Comparison of ENCODE assay signal across 8 cellular contexts in the genomic region with DNA sequence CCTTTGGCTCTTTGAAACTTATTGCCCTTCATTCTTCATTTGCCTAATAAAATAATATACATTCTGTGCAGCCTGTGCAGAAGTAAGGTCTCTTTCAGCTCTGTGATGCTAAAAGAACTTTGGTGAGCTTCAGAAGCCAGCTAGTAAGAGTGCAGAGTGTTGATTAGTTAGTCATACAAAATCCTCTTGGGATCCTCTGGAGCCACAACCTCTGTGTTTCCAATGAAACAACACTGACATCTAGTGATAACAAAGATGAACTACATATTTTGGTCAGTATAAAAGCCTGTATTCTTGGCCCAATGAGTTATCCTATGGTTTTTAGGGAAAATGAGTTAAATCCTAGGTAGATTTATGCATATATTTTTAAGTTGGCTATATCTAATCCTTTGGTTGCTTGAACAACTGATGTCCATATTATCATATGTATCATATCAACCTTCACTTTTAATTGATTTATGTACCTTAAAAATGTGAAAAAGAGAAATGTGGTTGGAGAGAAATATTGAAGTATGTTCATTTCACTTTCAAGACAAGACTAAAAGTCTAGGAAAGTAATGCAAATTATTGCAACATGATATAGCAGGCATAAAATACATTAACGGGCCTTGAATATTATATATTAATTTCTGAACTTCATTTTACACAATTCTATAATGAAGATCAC.
DNase-seq lines count a peak whose midpoint lies in the region; ATAC-seq, FAIRE-seq and TF ChIP-seq lines count a peak whose summit lies in the region.

No MANE protein-coding gene starts in this region.

- H2AFZ ChIP-seq in keratinocyte (ENCODE audit: control insufficient read depth, low read length): no peak overlapping the region

- H3K27me3 ChIP-seq in keratinocyte (ENCODE audit: control insufficient read depth, extremely low read depth, insufficient read depth, low read length) (no peaks in the 10 kb centered on the region), upper lobe of right lung (no peaks in the 10 kb centered on the region)

- H3K79me2 ChIP-seq in keratinocyte (ENCODE audit: control insufficient read depth, insufficient read depth, low read length): no peaks in the 10 kb centered on the region

- no peaks in the 10 kb centered on the region for H3K4me1 Mint-ChIP-seq in MCF 10A (ENCODE audit: insufficient read depth, unreplicated experiment)

- no peaks in the 10 kb centered on the region for H3K36me3 Mint-ChIP-seq in MCF 10A (ENCODE audit: insufficient read depth, unreplicated experiment)

- no peak overlapping the region for H3K9ac ChIP-seq in keratinocyte (ENCODE audit: control insufficient read depth, extremely low read depth, insufficient read depth, low read length)

- no peaks in the 10 kb centered on the region for H3K27me3 Mint-ChIP-seq in MCF 10A (ENCODE audit: insufficient read depth, unreplicated experiment)

- CTCF ChIA-PET in MCF 10A (lab: Yijun Ruan, JAX): interaction anchor here (0.6 to 2.9 kb wide), 13 partner anchors 9 to 1006 kb away, joined by 3 to 9 read pairs (median 3); no protein-coding TSS in a partner anchor

- no peak overlapping the region for H3K4me3 Mint-ChIP-seq in MCF 10A (ENCODE audit: unreplicated experiment)

- no peak overlapping the region for H3K4me2 ChIP-seq in keratinocyte (ENCODE audit: control insufficient read depth, extremely low read depth, insufficient read depth, low read depth, low read length)

- BruUV-seq in MCF 10A (replicated peaks; lab: Mats Ljungman, UMichigan): no TSS peak

- H3K27ac ChIP-seq in keratinocyte (ENCODE audit: control insufficient read depth, insufficient read depth, low read length) (no peak overlapping the region), upper lobe of right lung (no peak overlapping the region)

- no peaks in the 10 kb centered on the region for H4K20me1 ChIP-seq in keratinocyte (ENCODE audit: control insufficient read depth, extremely low read depth, insufficient read depth, low read length)

- H3K4me1 ChIP-seq in keratinocyte (ENCODE audit: control insufficient read depth, extremely low read depth, insufficient read depth, low read length) (no peaks in the 10 kb centered on the region), upper lobe of right lung (no peaks in the 10 kb centered on the region)

- H3K27ac Mint-ChIP-seq in MCF 10A (ENCODE audit: low read depth, unreplicated experiment): no peak overlapping the region

- ATAC-seq in GM19328 (IDR thresholded peaks at IDR 0.05; ENCODE audit: unreplicated experiment) (peak; percentile 64), HG03432 (IDR thresholded peaks at IDR 0.05; ENCODE audit: unreplicated experiment) (peak; percentile 84), upper lobe of right lung (peak; percentile 91), GM19023 (IDR thresholded peaks at IDR 0.05; ENCODE audit: unreplicated experiment) (no peak)

- no peaks in the 10 kb centered on the region for H3K9me1 ChIP-seq in keratinocyte (ENCODE audit: control insufficient read depth, extremely low read depth, insufficient read depth, low read length)

- DNase-seq in DMS 273 (lab: John Stamatoyannopoulos, UW; ENCODE audit: unreplicated experiment) (peak; percentile 76), NCI-H460 (ENCODE audit: extremely low read depth, low read depth) (peak; percentile 73), MCF 10A (ENCODE audit: unreplicated experiment) (peak; percentile 66), keratinocyte (ENCODE audit: low read depth, low spot score) (peak; percentile 1), upper lobe of right lung (no peak)

- H3K9me3 Mint-ChIP-seq in MCF 10A (ENCODE audit: unreplicated experiment): no peaks in the 10 kb centered on the region

- intact Hi-C loops in MCF 10A (cut with micrococcal nuclease) (loop anchor here (1.0 to 5.0 kb wide), 4 partner anchors 43 to 1301 kb away; no protein-coding TSS in a partner anchor), upper lobe of right lung (cut with DNase I) (no loop called here)

- dilution Hi-C loops in keratinocyte (cut with MboI; ENCODE audit: extremely low pct_ligation_motif_present, low sequenced_read_pairs): no loop called here

- H3K36me3 ChIP-seq in keratinocyte (ENCODE audit: control insufficient read depth in 2 of 2, extremely low read depth in 1 of 2, insufficient read depth in 2 of 2, low read length in 2 of 2) (no peaks in the 10 kb centered on the region), upper lobe of right lung (no peaks in the 10 kb centered on the region)

- no peaks in the 10 kb centered on the region for H3K9me3 ChIP-seq in keratinocyte (ENCODE audit: control insufficient read depth, low read depth, low read length)
- H3K9me3 ChIP-seq in upper lobe of right lung: no peaks in the 10 kb centered on the region

- no peak for FAIRE-seq in keratinocyte (lab: Jason Lieb, UNC)

- peak; percentile 79 for TF ChIP-seq CTCF in MCF 10A (IDR thresholded peaks at IDR 0.05; ENCODE audit: unreplicated experiment)
- peak in 2 of 3 experiments; percentile 55 for TF ChIP-seq CTCF in keratinocyte (optimal IDR thresholded peaks at IDR 0.05 in 1 of 3, IDR thresholded peaks at IDR 0.05 in 1 of 3, conservative IDR thresholded peaks at IDR 0.05 in 1 of 3; ENCODE audit: extremely low read depth in 1 of 3, insufficient read depth in 2 of 3, low read length in 3 of 3)
- TF ChIP-seq CTCF in upper lobe of right lung (IDR thresholded peaks at IDR 0.05): peak; percentile 68

- POLR2A ChIA-PET in MCF 10A (lab: Yijun Ruan, JAX): interaction anchor here (1.0 kb wide), 1 partner anchor 22 kb away, joined by 3 read pairs; no protein-coding TSS in a partner anchor

- H3K4me3 ChIP-seq in keratinocyte (ENCODE audit: control insufficient read depth in 2 of 3, extremely low read depth in 1 of 3, insufficient read depth in 2 of 3, low read depth in 1 of 3, low read length in 3 of 3) (no peak overlapping the region), upper lobe of right lung (no peak overlapping the region)
